In the genomic region with DNA sequence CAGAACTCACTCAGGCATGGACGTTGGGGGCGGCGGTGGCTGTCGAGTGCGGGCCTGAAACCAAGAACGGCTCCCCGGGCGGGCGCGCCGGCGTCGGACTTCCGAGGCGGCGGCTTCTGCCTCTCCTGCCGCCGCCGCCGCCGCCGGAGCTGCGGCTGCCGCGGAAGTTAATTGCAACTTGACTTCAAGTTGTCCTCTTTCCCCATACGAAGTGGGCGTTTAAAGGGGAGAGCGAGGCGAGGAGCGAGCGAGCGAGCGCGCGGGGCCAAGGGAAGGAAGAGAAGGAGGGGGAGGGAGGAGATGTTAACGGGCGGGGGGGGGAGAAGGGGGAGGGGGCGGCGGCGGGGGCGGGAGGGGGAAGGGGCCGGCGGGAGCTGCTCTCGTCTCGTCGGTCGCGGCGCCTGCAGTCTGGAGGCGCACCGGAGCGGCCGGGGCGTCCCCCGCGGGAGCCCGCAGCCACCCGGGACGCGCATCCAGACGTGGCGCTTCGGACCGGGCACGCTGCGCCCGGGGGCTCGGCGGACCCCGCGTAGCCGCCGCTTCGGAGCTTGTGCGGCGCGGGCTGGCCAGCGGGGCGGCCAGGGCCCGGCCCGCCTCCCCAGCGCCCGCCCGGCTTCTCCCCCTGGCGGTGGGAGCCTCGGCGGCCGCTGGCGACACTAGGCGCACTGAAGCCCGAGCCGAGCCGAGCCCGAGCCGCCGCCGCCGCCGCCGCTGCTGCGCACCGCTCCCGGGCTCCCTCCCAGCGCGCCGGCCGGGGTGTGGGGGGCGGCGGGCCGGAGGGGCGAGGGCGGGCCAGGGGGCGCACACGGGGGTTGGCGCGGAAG, we compare ENCODE assay signal across 8 cellular contexts. TPM values are rescaled to one million over a fixed set of nuclear protein-coding genes. Genes with fewer than 3 reads are reported as not detected.
DNase-seq lines count a peak whose midpoint lies in the region; ATAC-seq and TF ChIP-seq lines count a peak whose summit lies in the region.

No MANE protein-coding gene starts in this region.

- peak overlapping the region; percentile 26; the same call in 1 of the 2 replicates for H3K9ac ChIP-seq in MM.1S (ENCODE audit: low read length)

- no peaks in the 10 kb centered on the region for H3F3A ChIP-seq in MM.1S (ENCODE audit: insufficient read depth, low read length)

- peak overlapping the region; percentile 99 for H3K4me2 ChIP-seq in MM.1S (ENCODE audit: low read depth, low read length)

- DNase-seq in GM06990 (ENCODE audit: extremely low read depth, insufficient read length): peak; percentile 30
- DNase-seq in H7: peak; percentile 93
- peak; percentile 73 for DNase-seq in MM.1S
- DNase-seq in central memory CD4-positive, alpha-beta T cell: peak; percentile 78
- peak; percentile 92 for DNase-seq in left kidney (ENCODE audit: low read depth, low spot score)
- DNase-seq in stimulated activated CD4-positive, alpha-beta T cell treated with anti-CD3 and anti-CD28 coated beads, Interleukin-2, amount 100 ng/mL, for 4 hours (ENCODE audit: low read depth): peak; percentile 68

- no peaks in the 10 kb centered on the region; the same call in 1 of the 2 replicates for H3K4me1 ChIP-seq in MM.1S (ENCODE audit: low read length)

- H4K20me1 ChIP-seq in MM.1S (ENCODE audit: insufficient read depth, low read length): no peaks in the 10 kb centered on the region

- no peaks in the 10 kb centered on the region for H3K79me2 ChIP-seq in MM.1S (ENCODE audit: low read length)

- H3K4me3 ChIP-seq in GM06990 (replicated peaks; ENCODE audit: low read depth, low read length): no peak overlapping the region
- H3K4me3 ChIP-seq in H7 (ENCODE audit: insufficient read depth, low read depth, low read length): peak overlapping the region; percentile 66
- peak overlapping the region; percentile 67 for H3K4me3 ChIP-seq in MM.1S (ENCODE audit: low read length)
- H3K4me3 ChIP-seq in WI38 (ENCODE audit: low read depth, low read length): 0 out of 2 replicates have a peak overlapping the region, but pooled peaks have one; percentile 12

- no peak for TF ChIP-seq CTCF in GM06990 (IDR thresholded peaks at IDR 0.05; ENCODE audit: insufficient read depth, low read length, poor library complexity, severe bottlenecking)
- TF ChIP-seq CTCF in MM.1S (IDR thresholded peaks at IDR 0.05; ENCODE audit: low read length): no peak
- no peak for TF ChIP-seq CTCF in WI38 (IDR thresholded peaks at IDR 0.05; ENCODE audit: low read depth, low read length)

- peak overlapping the region; percentile 89 for H2AFZ ChIP-seq in MM.1S (ENCODE audit: low read length)

- no peaks in the 10 kb centered on the region for H3K9me2 ChIP-seq in MM.1S (replicated peaks; ENCODE audit: insufficient read depth, low read length)

- H3K27me3 ChIP-seq in GM06990 (replicated peaks; ENCODE audit: control insufficient read depth, insufficient read depth, low read length) (peaks cover 5% of the 10 kb centered on the region), H7 (ENCODE audit: control insufficient read depth, insufficient read depth, low read length) (peaks cover 48% of the 10 kb centered on the region), MM.1S (replicated peaks; ENCODE audit: insufficient read depth, low read length) (peaks cover 26% of the 10 kb centered on the region)

- H3K27ac ChIP-seq in MM.1S (ENCODE audit: low read length): no peak overlapping the region

- no peak for ATAC-seq in GM18873 (IDR thresholded peaks at IDR 0.05; ENCODE audit: low FRiP score, unreplicated experiment)

- H3K36me3 ChIP-seq in GM06990 (ENCODE audit: control insufficient read depth, insufficient read depth, low read length): no peaks in the 10 kb centered on the region
- H3K36me3 ChIP-seq in H7 (replicated peaks; ENCODE audit: control insufficient read depth, insufficient read depth, low read length): no peaks in the 10 kb centered on the region
- no peaks in the 10 kb centered on the region for H3K36me3 ChIP-seq in MM.1S (replicated peaks; ENCODE audit: insufficient read depth, low read length)

- H3K9me3 ChIP-seq in MM.1S (replicated peaks; ENCODE audit: insufficient read depth, low read length): no peaks in the 10 kb centered on the region

RNA-seq across cellular contexts. Expression of a gene that starts 19.7 kb away (rescaled TPM):
- total RNA-seq in H7 (2014; rRNA removed; shearing (Covaris generic)): 7.5 and 8.9 TPM in 2 replicates

Comparison
In these comparisons a context has a peak if more than half of its experiments do, and no peak if none do; other contexts are left out.
1. DNase-seq: peak in every context shown above with its lines; median percentile 93 in H7; 92 in left kidney; 78 in central memory CD4-positive, alpha-beta T cell; 73 in MM.1S; 68 in stimulated activated CD4-positive, alpha-beta T cell treated with anti-CD3 and anti-CD28 coated beads, Interleukin-2, amount 100 ng/mL, for 4 hours; 30 in GM06990.